In the genomic region with DNA sequence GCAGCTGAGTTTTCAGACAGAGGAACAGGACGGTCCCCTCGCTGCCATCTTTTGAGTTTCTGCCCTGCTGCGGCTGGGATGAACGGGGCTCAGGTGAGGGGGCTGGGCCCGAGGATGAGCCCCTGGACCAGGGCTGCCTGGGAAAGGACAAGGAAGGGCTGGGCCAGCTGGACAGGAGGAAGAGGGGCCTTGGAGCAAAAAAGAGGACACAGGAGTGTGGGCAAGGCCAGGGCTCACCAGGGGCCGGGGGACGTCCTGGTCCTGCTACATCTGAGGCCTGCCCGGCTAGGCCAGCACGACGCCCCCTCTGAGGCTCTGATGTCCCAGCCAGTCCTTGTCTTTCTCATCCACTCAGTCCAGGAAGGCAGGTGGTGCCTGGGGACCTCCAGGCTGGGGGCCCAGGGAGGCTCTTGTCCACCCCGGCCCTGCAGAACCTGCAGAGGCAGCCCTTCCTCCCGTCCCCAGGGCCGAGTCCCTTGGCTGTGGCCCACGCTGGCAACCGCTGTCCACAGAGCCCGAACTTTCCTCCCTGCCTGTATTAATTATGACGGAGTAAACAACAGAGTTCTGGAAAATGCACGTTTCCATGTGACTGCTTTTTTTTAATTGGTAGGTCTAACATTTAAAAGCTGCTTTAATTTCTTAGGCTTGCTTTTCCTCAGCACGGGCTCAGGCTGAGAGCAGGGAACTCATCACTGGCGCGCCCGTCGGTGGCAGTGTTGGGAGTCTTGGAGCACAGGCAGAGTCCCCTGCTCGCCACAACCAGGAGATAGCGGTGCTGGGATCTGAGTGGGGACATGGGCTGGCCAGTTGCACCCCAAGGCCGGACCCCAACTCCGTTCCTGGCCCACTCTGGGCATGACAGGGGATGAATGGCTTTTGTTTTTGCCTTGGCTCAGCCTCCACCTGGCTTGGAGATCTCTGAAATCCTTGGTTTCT, we compare ENCODE assay signal across 21 cellular contexts.
DNase-seq lines count a peak whose midpoint lies in the region; ATAC-seq and TF ChIP-seq lines count a peak whose summit lies in the region.
"Had no signal": no experiment of that assay in that cellular context is flagged by ENCODE, and none has a peak within 500 bp of the region (broad histone marks: within the 10 kb centered on the region; RNA-seq: fewer than 3 reads in every experiment).

No MANE protein-coding gene starts in this region.

- H3K36me3 ChIP-seq in BLaER1 treated with 17β-estradiol and CSF1 and Interleukin-3, amounts not matched to agents 10 nM and 100 nM, result peaks cover 0 to 19% (median 0%) of the 10 kb centered on the region in 11 experiments; a peak in 4 of 22 replicates
- no peaks in the 10 kb centered on the region for H3K36me3 ChIP-seq in RWPE2 (ENCODE audit: low read depth)
- H3K36me3 ChIP-seq in osteoblast (ENCODE audit: insufficient read depth, low read length), result no peaks in the 10 kb centered on the region
- no peaks in the 10 kb centered on the region for H3K36me3 ChIP-seq in HAP-1 (replicated peaks)
- H3K36me3 ChIP-seq: brain microvascular endothelial cell, colonic mucosa, gastroesophageal sphincter, stomach had no signal

- peaks cover 31 to 97% (median 88%) of the 10 kb centered on the region in 10 experiments for H3K4me1 ChIP-seq in BLaER1 treated with 17β-estradiol and CSF1 and Interleukin-3, amounts not matched to agents 10 nM and 100 nM
- H3K4me1 ChIP-seq in RWPE2 (ENCODE audit: insufficient read depth, poor library complexity, severe bottlenecking), result no peaks in the 10 kb centered on the region
- no peaks in the 10 kb centered on the region for H3K4me1 ChIP-seq in osteoblast (ENCODE audit: insufficient read depth, low read length)
- no peaks in the 10 kb centered on the region for H3K4me1 ChIP-seq in HAP-1
- H3K4me1 ChIP-seq: colonic mucosa, gastroesophageal sphincter, stomach had no signal

- intact Hi-C loops in left ventricle myocardium superior (cut with micrococcal nuclease), result no loop called here

- peaks cover 0 to 13% (median 0%) of the 10 kb centered on the region in 11 experiments; a peak in 6 of 22 replicates for H3K9me3 ChIP-seq in BLaER1 treated with 17β-estradiol and CSF1 and Interleukin-3, amounts not matched to agents 10 nM and 100 nM (replicated peaks in 1 of 11)
- H3K9me3 ChIP-seq in RWPE2 (ENCODE audit: severe bottlenecking) (no peaks in the 10 kb centered on the region), osteoblast (ENCODE audit: low read depth, low read length) (no peaks in the 10 kb centered on the region), HAP-1 (no peaks in the 10 kb centered on the region)
- H3K9me3 ChIP-seq: colonic mucosa, gastroesophageal sphincter, SK-N-SH, stomach had no signal

- ATAC-seq in RWPE2 (ENCODE audit: low read depth) (no peak), left ventricle myocardium superior (no peak), GM19324 (IDR thresholded peaks at IDR 0.05; ENCODE audit: low FRiP score, unreplicated experiment) (no peak)
- ATAC-seq in stimulated activated naive CD8-positive, alpha-beta T cell treated with anti-CD3 and anti-CD28 coated beads, Interleukin-15, Interleukin-2, amounts not matched to agents 100 U/mL and 50 U/mL, for 24 hours, result no peak
- ATAC-seq: CD8-positive, alpha-beta T cell; effector memory CD8-positive, alpha-beta T cell; gastroesophageal sphincter had no signal

- peaks cover 21 to 60% (median 26%) of the 10 kb centered on the region in 11 experiments for H3K27me3 ChIP-seq in BLaER1 treated with 17β-estradiol and CSF1 and Interleukin-3, amounts not matched to agents 10 nM and 100 nM
- H3K27me3 ChIP-seq in RWPE2 (ENCODE audit: insufficient read depth, poor library complexity, severe bottlenecking) (no peaks in the 10 kb centered on the region), osteoblast (ENCODE audit: insufficient read depth, low read length) (no peaks in the 10 kb centered on the region), HAP-1 (ENCODE audit: low read depth) (no peaks in the 10 kb centered on the region)
- H3K27me3 ChIP-seq: brain microvascular endothelial cell, colonic mucosa, gastroesophageal sphincter, stomach had no signal

- H4K20me1 ChIP-seq in BLaER1 treated with 17β-estradiol and CSF1 and Interleukin-3, amounts not matched to agents 10 nM and 100 nM, result peaks cover 96 to 100% (median 98%) of the 10 kb centered on the region in 11 experiments
- H4K20me1 ChIP-seq in osteoblast (ENCODE audit: insufficient read depth, low read length), result no peaks in the 10 kb centered on the region

- H3K9ac ChIP-seq in BLaER1 treated with 17β-estradiol and CSF1 and Interleukin-3, amounts not matched to agents 10 nM and 100 nM, result no peak overlapping the region; a peak in 1 of 22 replicates
- H3K9ac ChIP-seq: SK-N-SH had no signal

- H3K4me2 ChIP-seq in BLaER1 treated with 17β-estradiol and CSF1 and Interleukin-3, amounts not matched to agents 10 nM and 100 nM, result peak overlapping the region in 7 of 11 experiments; percentile 64 to 96 (median 94); a peak in 10 of 22 replicates
- no peak overlapping the region for H3K4me2 ChIP-seq in osteoblast (ENCODE audit: insufficient read depth, low read length)
- H3K4me2 ChIP-seq: SK-N-SH had no signal

- no peaks in the 10 kb centered on the region for H3K79me2 ChIP-seq in osteoblast (ENCODE audit: insufficient read depth, low read length)

- no peak overlapping the region for H3K4me3 ChIP-seq in BLaER1 treated with 17β-estradiol and CSF1 and Interleukin-3, amounts not matched to agents 10 nM and 100 nM
- H3K4me3 ChIP-seq in RWPE2 (ENCODE audit: severe bottlenecking) (no peak overlapping the region), osteoblast (ENCODE audit: insufficient read depth, low read length) (no peak overlapping the region), HAP-1 (no peak overlapping the region)
- H3K4me3 ChIP-seq: colonic mucosa, gastroesophageal sphincter, stomach had no signal

- H3K27ac ChIP-seq in BLaER1 treated with 17β-estradiol and CSF1 and Interleukin-3, amounts not matched to agents 10 nM and 100 nM, result no peak overlapping the region
- H3K27ac ChIP-seq in RWPE2 (ENCODE audit: poor library complexity, severe bottlenecking) (no peak overlapping the region), osteoblast (ENCODE audit: low read depth, low read length) (no peak overlapping the region)
- H3K27ac ChIP-seq: brain microvascular endothelial cell, colonic mucosa, gastroesophageal sphincter, stomach had no signal

- DNase-seq in RWPE2 (ENCODE audit: low spot score) (peak; percentile 42), left ventricle myocardium superior (peak; percentile 23), osteoblast (ENCODE audit: insufficient read length, low spot score, missing footprints) (peak; percentile 50), COLO829 (ENCODE audit: low spot score) (no peak), HAP-1 (ENCODE audit: low spot score in 2 of 2) (no peak)
- no peak for DNase-seq in stimulated activated naive CD8-positive, alpha-beta T cell treated with anti-CD3 and anti-CD28 coated beads, Interleukin-15, Interleukin-2, amounts not matched to agents 100 U/mL and 50 U/mL, for 24 hours
- DNase-seq: activated CD4-positive, alpha-beta T cell treated with anti-CD3 and anti-CD28 coated beads for 48 hours; brain microvascular endothelial cell; colonic mucosa; DMS153; effector memory CD8-positive, alpha-beta T cell; HFFc6; NCI-H1092 treated with DMSO at 0.1 percent for 48 hours; NCI-H1930; NCI-H526 treated with DMSO at 0.1 percent for 48 hours; stomach had no signal

- H2AFZ ChIP-seq in osteoblast (ENCODE audit: low read length), result no peak overlapping the region

- in situ Hi-C loops in HAP-1 (cut with MboI; ENCODE audit: low sequenced_read_pairs), result no loop called here

- TF ChIP-seq CTCF in RWPE2 (IDR thresholded peaks at IDR 0.05; ENCODE audit: poor library complexity, severe bottlenecking) (no peak), osteoblast (IDR thresholded peaks at IDR 0.05; ENCODE audit: extremely low read depth, low read depth, low read length) (no peak)

Comparison
In these comparisons a context has a peak if more than half of its experiments do, and no peak if none do; other contexts are left out.
1. DNase-seq: peak in RWPE2 (single experiment), left ventricle myocardium superior (single experiment) and osteoblast (single experiment); none in COLO829 (single experiment), HAP-1 (0 of 2) and stimulated activated naive CD8-positive, alpha-beta T cell treated with anti-CD3 and anti-CD28 coated beads, Interleukin-15, Interleukin-2, amounts not matched to agents 100 U/mL and 50 U/mL, for 24 hours (single experiment).